32 cellular contexts compared by ENCODE assay signal in the genomic region with DNA sequence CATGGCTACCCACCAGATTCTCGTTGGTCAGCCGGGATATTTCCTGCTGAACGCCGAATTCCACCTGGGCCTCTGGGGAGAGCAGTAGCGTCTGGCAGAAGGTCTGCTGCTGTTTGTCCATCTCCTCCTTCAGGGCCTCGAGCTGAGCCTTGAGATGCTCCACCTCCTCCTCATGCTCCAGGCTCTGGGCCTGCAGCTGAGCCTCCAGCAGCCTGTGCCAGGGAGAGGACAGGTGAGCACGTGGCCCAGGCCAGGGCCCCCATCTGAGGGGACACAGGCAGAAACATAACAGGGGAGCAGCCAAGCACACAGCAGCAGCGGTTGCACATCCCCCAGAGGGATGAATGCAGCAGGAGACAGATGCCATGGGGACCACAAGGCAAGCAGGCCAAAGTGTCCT.
"Had no signal": no experiment of that assay in that cellular context is flagged by ENCODE, and none has a peak within 500 bp of the region (broad histone marks: within the 10 kb centered on the region; RNA-seq: fewer than 3 reads in every experiment).

No MANE protein-coding gene starts in this region.

- H3K9me3 ChIP-seq: ascending aorta, breast epithelium, esophagus squamous epithelium, gastroesophageal sphincter had no signal

- H3K4me3 ChIP-seq: ascending aorta, breast epithelium, cardiac muscle cell, esophagus squamous epithelium, gastroesophageal sphincter had no signal

- FAIRE-seq: endometrium, endothelial cell of umbilical vein had no signal

- ATAC-seq: activated naive CD4-positive, alpha-beta T cell treated with anti-CD3 and anti-CD28 coated beads, Interleukin-2, amount 50 U/mL, for 72 hours; activated T-cell treated with anti-CD3 and anti-CD28 coated beads, Interleukin-2, amount 50 U/mL, for 72 hours; gastroesophageal sphincter; T-helper 17 cell had no signal

- DNase-seq: activated CD4-positive, alpha-beta memory T cell treated with anti-CD3 and anti-CD28 coated beads, Interleukin-2, amount 10 ng/mL, durations not matched to agents 7 days and 5 days; activated CD4-positive, alpha-beta T cell treated with anti-CD3 and anti-CD28 coated beads for 4 hours; activated CD4-positive, alpha-beta T cell treated with anti-CD3 and anti-CD28 coated beads, Interleukin-2, amount 10 ng/mL, durations not matched to agents 7 days and 5 days; activated CD4-positive, alpha-beta T cell treated with anti-CD3 and anti-CD28 coated beads, Interleukin-2, amount 50 U/mL, for 4 hours; activated CD4-positive, CD25-positive, alpha-beta regulatory T cell; activated CD4-positive, CD25-positive, alpha-beta regulatory T cell treated with anti-CD3 and anti-CD28 coated beads, Interleukin-2, amount 50 U/mL, for 72 hours; activated CD8-positive, alpha-beta memory T cell treated with anti-CD3 and anti-CD28 coated beads, Interleukin-2, amount 50 U/mL, for 48 hours; activated gamma-delta T cell; activated naive CD4-positive, alpha-beta T cell; activated naive CD4-positive, alpha-beta T cell treated with anti-CD3 and anti-CD28 coated beads, Interleukin-2, amount 10 ng/mL, durations not matched to agents 7 days and 5 days; activated naive CD8-positive, alpha-beta T cell treated with anti-CD3 and anti-CD28 coated beads, Interleukin-2, amount 10 ng/mL, durations not matched to agents 7 days and 5 days; activated T-cell treated with anti-CD3 and anti-CD28 coated beads for 4 hours; activated T-cell treated with anti-CD3 and anti-CD28 coated beads, Interleukin-2, amount 50 U/mL, for 24 hours; activated T-cell treated with anti-CD3 and anti-CD28 coated beads, Interleukin-2, amount 50 U/mL, for 72 hours; central memory CD4-positive, alpha-beta T cell; cerebellar nuclear complex; cortex of kidney; dermis blood vessel endothelial cell; effector CD8-positive, alpha-beta T cell; esophagus squamous epithelium; foreskin melanocyte; T-helper 1 cell; T-helper 17 cell; T1000 had no signal

- H3K4me1 ChIP-seq: ascending aorta, breast epithelium had no signal

- H3K36me3 ChIP-seq: ascending aorta, breast epithelium, cardiac muscle cell, gastroesophageal sphincter had no signal

- H3K27ac ChIP-seq: ascending aorta, breast epithelium, cardiac muscle cell, epithelial cell of prostate, esophagus squamous epithelium, gastroesophageal sphincter had no signal

- H3K27me3 ChIP-seq: ascending aorta, breast epithelium, cardiac muscle cell had no signal
